ENCODE assay signal across 8 cellular contexts in genomic region chr13:49606747-49607648, GRCh38. TPM values are rescaled to one million over a fixed set of nuclear protein-coding genes. Genes with fewer than 3 reads are reported as not detected.
DNase-seq lines count a peak whose midpoint lies in the region; ATAC-seq, FAIRE-seq and TF ChIP-seq lines count a peak whose summit lies in the region.

No MANE protein-coding gene starts in this region.

- H4K91ac ChIP-seq in H1 (replicated peaks; ENCODE audit: insufficient read length, low read length) = no peak overlapping the region

- no peak overlapping the region for H2BK5ac ChIP-seq in H1 (ENCODE audit: low read depth, low read length)

- H3K4me3 ChIP-seq in Caco-2 (ENCODE audit: low read depth, low read length) = no peak overlapping the region
- H3K4me3 ChIP-seq in HUES64 (ENCODE audit: low read length) = no peak overlapping the region; the same call in 1 of the 2 replicates
- no peak overlapping the region for H3K4me3 ChIP-seq in H1 (ENCODE audit: extremely low read depth in 1 of 4, insufficient read depth in 2 of 4, low read depth in 3 of 4, low read length in 4 of 4)

- H3K79me2 ChIP-seq in H1 (ENCODE audit: control insufficient read depth in 1 of 2, insufficient read depth in 2 of 2, low read length in 2 of 2) = no peaks in the 10 kb centered on the region

- ATAC-seq in GM21423 (IDR thresholded peaks at IDR 0.05; ENCODE audit: unreplicated experiment) = peak; percentile 88

- no peak for TF ChIP-seq EP300 in H1 (IDR thresholded peaks at IDR 0.05; ENCODE audit: borderline replicate concordance in 1 of 2, low read depth in 2 of 2, low read length in 2 of 2)

- no peak overlapping the region for H3K4me2 ChIP-seq in H1 (ENCODE audit: insufficient read depth in 1 of 2, low read depth in 2 of 2, low read length in 2 of 2)

- H3K36me3 Mint-ChIP-seq in Caco-2 (ENCODE audit: insufficient read depth, unreplicated experiment) = no peaks in the 10 kb centered on the region

- TF ChIP-seq RAD21 in H1 (IDR thresholded peaks at IDR 0.05 in 1 of 2, conservative IDR thresholded peaks at IDR 0.05 in 1 of 2; ENCODE audit: low read depth in 2 of 2, low read length in 2 of 2) = peak; percentile 93 to 96

- H2AK5ac ChIP-seq in H1 (ENCODE audit: low read depth, low read length) = no peak overlapping the region

- no peak overlapping the region for H4K5ac ChIP-seq in H1 (ENCODE audit: insufficient read length, low read depth, low read length)

- no peak overlapping the region for H3K27ac Mint-ChIP-seq in Caco-2 (ENCODE audit: unreplicated experiment)

- H3K27me3 ChIP-seq in Caco-2 (replicated peaks; ENCODE audit: control insufficient read depth, insufficient read depth, low read length) (no peaks in the 10 kb centered on the region), HUES64 (ENCODE audit: insufficient read depth, low read length) (no peaks in the 10 kb centered on the region), H1 (replicated peaks in 1 of 4; ENCODE audit: control insufficient read depth in 3 of 4, extremely low read depth in 1 of 4, insufficient read depth in 3 of 4, low read length in 3 of 4) (no peaks in the 10 kb centered on the region)

- H3K36me3 ChIP-seq in Caco-2 (ENCODE audit: control insufficient read depth, insufficient read depth, low read length) (no peaks in the 10 kb centered on the region), HUES64 (ENCODE audit: insufficient read depth, low read length) (no peaks in the 10 kb centered on the region), H1 (ENCODE audit: control insufficient read depth in 2 of 4, insufficient read depth in 4 of 4, low read length in 3 of 4) (no peaks in the 10 kb centered on the region; a peak in 1 of 8 replicates)

- H3K79me1 ChIP-seq in H1 (ENCODE audit: low read depth, low read length) = no peaks in the 10 kb centered on the region

- peaks cover 7% of the 10 kb centered on the region for H3K4me1 Mint-ChIP-seq in Caco-2 (ENCODE audit: low read depth, unreplicated experiment)

- H3K23ac ChIP-seq in H1 (ENCODE audit: insufficient read length) = no peak overlapping the region

- no peak overlapping the region for H3K4ac ChIP-seq in H1 (replicated peaks; ENCODE audit: insufficient read length, low read depth, low read length)

- H3K9me3 Mint-ChIP-seq in Caco-2 (ENCODE audit: unreplicated experiment) = no peaks in the 10 kb centered on the region

- no peak overlapping the region for H4K8ac ChIP-seq in H1 (ENCODE audit: extremely low read depth, insufficient read depth, low read length)

- TF ChIP-seq CTCF in Caco-2 (IDR thresholded peaks at IDR 0.05; ENCODE audit: insufficient read depth in 1 of 2, low read depth in 1 of 2, low read length in 1 of 2, severe bottlenecking in 1 of 2, unreplicated experiment in 1 of 2) = peak; percentile 83 to 88
- peak; percentile 70 to 87 (median 80) for TF ChIP-seq CTCF in H1 (IDR thresholded peaks at IDR 0.05; ENCODE audit: control extremely low read depth in 1 of 3, insufficient read depth in 1 of 3, low read depth in 1 of 3, low read length in 3 of 3)

- no peak overlapping the region for H3K18ac ChIP-seq in H1 (ENCODE audit: extremely low read depth, low read length)

- WGBS in HUES64 = 53% methylated on average over 15 of the region's 15 CpGs
- WGBS in H1 (ENCODE audit: extremely low coverage in 1 of 2, insufficient coverage in 1 of 2, insufficient read length in 1 of 2, insufficient replicate concordance in 2 of 2, low coverage in 1 of 2, low lambda C conversion rate in 2 of 2, missing lambda C conversion rate in 1 of 2), 2 experiments = 47% methylated on average over 15 of the region's 15 CpGs; no CpG with 5 or more reads in 1 of the 2 experiments

- H3K56ac ChIP-seq in H1 (replicated peaks; ENCODE audit: insufficient read length, low read depth, low read length) = no peak overlapping the region

- no peak overlapping the region for H2BK120ac ChIP-seq in H1 (replicated peaks; ENCODE audit: low read depth, low read length)

- H2BK20ac ChIP-seq in H1 (ENCODE audit: low read length) = no peak overlapping the region

- H3K4me1 ChIP-seq in Caco-2 (no peaks in the 10 kb centered on the region), HUES64 (ENCODE audit: insufficient read depth, low read length) (no peaks in the 10 kb centered on the region), H1 (replicated peaks in 1 of 4; ENCODE audit: control insufficient read depth in 3 of 4, insufficient read depth in 4 of 4, low read length in 3 of 4) (no peaks in the 10 kb centered on the region)

- peak; percentile 98 for FAIRE-seq in H1 (lab: Jason Lieb, UNC)

- no peaks in the 10 kb centered on the region for H3K23me2 ChIP-seq in H1 (ENCODE audit: low read depth, low read length)

- POLR2A ChIA-PET in Caco-2 (lab: Charles Lee) (no interaction called here), H1 (lab: Charles Lee; ENCODE audit: partially characterized antibody) (interaction anchor here (0.6 kb wide), 1 partner anchor 163 kb away, joined by 3 read pairs; the partner anchor contains the start of genes CAB39L and SETDB2)

- H3K27me3 Mint-ChIP-seq in Caco-2 (ENCODE audit: insufficient read depth, unreplicated experiment) = no peaks in the 10 kb centered on the region

- H4K20me1 ChIP-seq in H1 (replicated peaks in 1 of 2; ENCODE audit: control insufficient read depth in 1 of 2, insufficient read depth in 2 of 2, low read length in 2 of 2) = no peaks in the 10 kb centered on the region

- no TSS peak for BruUV-seq in Caco-2 (replicated peaks; lab: Mats Ljungman, UMichigan)

- peak overlapping the region; percentile 98 for H2AFZ ChIP-seq in H1 (ENCODE audit: low read length)

- peak; percentile 83 to 84 for DNase-seq in Caco-2
- DNase-seq in NOMO-1 treated with DMSO at 0.1 percent for 48 hours (lab: John Stamatoyannopoulos, UW; ENCODE audit: unreplicated experiment) = peak; percentile 89
- DNase-seq in activated CD8-positive, alpha-beta memory T cell treated with anti-CD3 and anti-CD28 coated beads for 4 hours (ENCODE audit: low read depth in 2 of 2) = peak; percentile 61 to 67
- DNase-seq in H1 (ENCODE audit: low read depth in 1 of 2, low spot score in 2 of 2) = peak; percentile 70 to 81
- DNase-seq in middle frontal gyrus (ENCODE audit: extremely low spot score, low spot score) = peak; percentile 77
- DNase-seq in stimulated activated CD8-positive, alpha-beta memory T cell treated with anti-CD3 and anti-CD28 coated beads, Interleukin-15, amount 100 ng/mL, for 24 hours (ENCODE audit: low read depth) = peak; percentile 30

- peak overlapping the region; percentile 60 for H3K4me3 Mint-ChIP-seq in Caco-2 (ENCODE audit: unreplicated experiment)

- H3K9me3 ChIP-seq in Caco-2 (no peaks in the 10 kb centered on the region), HUES64 (ENCODE audit: insufficient read depth, low read depth, low read length) (no peaks in the 10 kb centered on the region), H1 (ENCODE audit: insufficient read depth in 2 of 2, low read depth in 1 of 2, low read length in 1 of 2) (no peaks in the 10 kb centered on the region)

- no peak overlapping the region for H2BK15ac ChIP-seq in H1 (ENCODE audit: low read length)

- CTCF ChIA-PET in Caco-2 (lab: Charles Lee) = interaction anchor here (0.6 to 1.3 kb wide), 10 partner anchors 8 to 364 kb away, joined by 3 to 7 read pairs (median 4); partner anchors contain the start of genes CAB39L, CDADC1 and SETDB2
- CTCF ChIA-PET in H1 (lab: Charles Lee; ENCODE audit: partially characterized antibody) = interaction anchor here (0.6 to 3.0 kb wide), 26 partner anchors 8 to 506 kb away, joined by 3 to 10 read pairs (median 4); partner anchors contain the start of gene SETDB2

- no peak overlapping the region for H2BK12ac ChIP-seq in H1 (ENCODE audit: low read depth, low read length)

- H3K14ac ChIP-seq in H1 (ENCODE audit: insufficient read length) = no peak overlapping the region

- TF ChIP-seq POLR2A in H1 (IDR thresholded peaks at IDR 0.05; ENCODE audit: control extremely low read depth in 1 of 2, low read depth in 2 of 2, low read length in 2 of 2) = no peak

- H3K9ac ChIP-seq in HUES64 (ENCODE audit: low read depth, low read length) (peak overlapping the region; percentile 44; the same call in 1 of the 2 replicates), H1 (replicated peaks in 1 of 4; ENCODE audit: extremely low read depth in 1 of 4, low read depth in 3 of 4, low read length in 3 of 4) (no peak overlapping the region)

- intact Hi-C loops in Caco-2 (cut with micrococcal nuclease; ENCODE audit: unreplicated experiment) = loop anchor here (1.0 to 10.0 kb wide), 11 partner anchors 22 to 492 kb away; partner anchors contain the start of genes CAB39L, RCBTB1 and SETDB2

- H3K27ac ChIP-seq in HUES64 (ENCODE audit: low read depth, low read length) (no peak overlapping the region), H1 (ENCODE audit: low read depth, low read length) (no peak overlapping the region)

TF ChIP-seq in H1, 55 proteins besides CTCF, POLR2A, EP300 and RAD21 (continues in another document):
- peak; percentile 82 for TF ChIP-seq YY1 (IDR thresholded peaks at IDR 0.05; ENCODE audit: low read depth, low read length)
- no peak for TF ChIP-seq SP1 (IDR thresholded peaks at IDR 0.05; ENCODE audit: low read depth, low read length)
- no peak for TF ChIP-seq RFX5 (IDR thresholded peaks at IDR 0.05; ENCODE audit: borderline replicate concordance, low read depth, low read length)
- TF ChIP-seq RBBP5 (IDR thresholded peaks at IDR 0.05; ENCODE audit: borderline replicate concordance, low read depth, low read length) = no peak

RNA-seq across cellular contexts. Expression of gene ARL11, which starts 21.3 kb away (rescaled TPM):
- total RNA-seq in Caco-2 (2022) = not detected in 2 replicates
- 0.30 TPM for polyA plus RNA-seq in HUES64 (2013, experiment 1 of 2)
- 0.19 TPM for polyA plus RNA-seq in HUES64 (2013, experiment 2 of 2)
- 0.40 and 0.52 TPM in 2 replicates for total RNA-seq in H1 (2021; fragmentation: NEBNext Ultra II Directional; extraction: Animal tissue kit (Norgen Biotek cat#: 25700))
- 0.41 and 0.45 TPM in 2 replicates for polyA plus RNA-seq in H1 (2011; rRNA removed)
- polyA plus RNA-seq in H1 (2011; cell fraction: cytosol; rRNA removed) = 0.74 TPM
- 0.48 TPM for polyA plus RNA-seq in H1 (2011; cell fraction: nucleus; rRNA removed)
- polyA plus RNA-seq in H1 (2012, experiment 1 of 2) = 0.29 to 0.52 TPM (median 0.37 TPM) in 4 replicates
- 0.41 TPM for polyA plus RNA-seq in H1 (2012, experiment 2 of 2)
- 0.28 TPM for polyA plus RNA-seq in H1 (2013, experiment 1 of 2)
- polyA plus RNA-seq in H1 (2013, experiment 2 of 2) = 0.29 TPM
- 0.63 and 1.3 TPM in 2 replicates for polyA minus RNA-seq in H1 (2011; rRNA and poly(A)+ RNA removed)
- polyA minus RNA-seq in H1 (2011; cell fraction: cytosol; rRNA and poly(A)+ RNA removed) = 0.29 TPM
- 2.0 TPM for polyA minus RNA-seq in H1 (2011; cell fraction: nucleus; rRNA and poly(A)+ RNA removed)

RNA-seq across cellular contexts. Expression of gene RCBTB1, which starts 21.6 kb away (rescaled TPM):
- total RNA-seq in Caco-2 (2022) = 23.0 and 25.7 TPM in 2 replicates
- polyA plus RNA-seq in HUES64 (2013, experiment 1 of 2) = 22.8 TPM
- 23.5 TPM for polyA plus RNA-seq in HUES64 (2013, experiment 2 of 2)
- total RNA-seq in H1 (2021; fragmentation: NEBNext Ultra II Directional; extraction: Animal tissue kit (Norgen Biotek cat#: 25700)) = 29.6 and 29.8 TPM in 2 replicates
- 11.8 and 13.7 TPM in 2 replicates for polyA plus RNA-seq in H1 (2011; rRNA removed)
- 20.2 TPM for polyA plus RNA-seq in H1 (2011; cell fraction: cytosol; rRNA removed)
- polyA plus RNA-seq in H1 (2011; cell fraction: nucleus; rRNA removed) = 13.4 TPM
- 19.3 to 26.7 TPM (median 23.0 TPM) in 4 replicates for polyA plus RNA-seq in H1 (2012, experiment 1 of 2)
- polyA plus RNA-seq in H1 (2012, experiment 2 of 2) = 2.1 TPM
- polyA plus RNA-seq in H1 (2013, experiment 1 of 2) = 12.1 TPM
- polyA plus RNA-seq in H1 (2013, experiment 2 of 2) = 10.7 TPM
- polyA minus RNA-seq in H1 (2011; rRNA and poly(A)+ RNA removed) = 22.3 and 25.0 TPM in 2 replicates
- 18.3 TPM for polyA minus RNA-seq in H1 (2011; cell fraction: cytosol; rRNA and poly(A)+ RNA removed)
- 22.6 TPM for polyA minus RNA-seq in H1 (2011; cell fraction: nucleus; rRNA and poly(A)+ RNA removed)

Comparison
In these comparisons a context has a peak if more than half of its experiments do, and no peak if none do; other contexts are left out.
1. DNase-seq: peak in every context shown above with its lines; median percentile 89 in NOMO-1 treated with DMSO at 0.1 percent for 48 hours; 84 in Caco-2; 77 in middle frontal gyrus; 76 in H1; 64 in activated CD8-positive, alpha-beta memory T cell treated with anti-CD3 and anti-CD28 coated beads for 4 hours; 30 in stimulated activated CD8-positive, alpha-beta memory T cell treated with anti-CD3 and anti-CD28 coated beads, Interleukin-15, amount 100 ng/mL, for 24 hours.